ENCODE assay signal across 1 cellular context in genomic region chr20:50532231-50532630, GRCh38.
TF ChIP-seq lines count a peak whose summit lies in the region.

No MANE protein-coding gene starts in this region.

TF ChIP-seq in GM23338, 12 proteins besides CTCF, POLR2A, EP300 and RAD21:
- no peak for TF ChIP-seq CREB1 (CRISPR knock-in tag; IDR thresholded peaks at IDR 0.05; ENCODE audit: low read depth)
- TF ChIP-seq STAT1 (IDR thresholded peaks at IDR 0.05; ENCODE audit: unreplicated experiment) = no peak
- TF ChIP-seq POLR2AphosphoS5 (IDR thresholded peaks at IDR 0.05; ENCODE audit: low read depth) = no peak
- no peak for TF ChIP-seq ZNF462 (CRISPR knock-in tag; IDR thresholded peaks at IDR 0.05)
- TF ChIP-seq ZNF331 (CRISPR knock-in tag; IDR thresholded peaks at IDR 0.05; ENCODE audit: low read depth) = no peak
- TF ChIP-seq EZH2phosphoT487 (IDR thresholded peaks at IDR 0.05; ENCODE audit: unreplicated experiment) = no peak
- no peak for TF ChIP-seq EZH2 (IDR thresholded peaks at IDR 0.05; ENCODE audit: low read depth, unreplicated experiment)
- no peak for TF ChIP-seq REST (IDR thresholded peaks at IDR 0.05; ENCODE audit: unreplicated experiment)
- no peak for TF ChIP-seq NANOG (IDR thresholded peaks at IDR 0.05; ENCODE audit: borderline replicate concordance)
TF ChIP-seq in GM23338: peak in this region for 0.
